In genomic region chr17:1709971-1710806, GRCh38 we compare ENCODE assay signal across 8 cellular contexts. TPM values are rescaled to one million over a fixed set of nuclear protein-coding genes. Genes with fewer than 3 reads are reported as not detected.
DNase-seq lines count a peak whose midpoint lies in the region; TF ChIP-seq lines count a peak whose summit lies in the region.

TLCD2 (minus strand) TSS chr17:1710377; CDS start chr17:1710242, 135 bp downstream.

- H3K4me3 Mint-ChIP-seq in MCF 10A (ENCODE audit: unreplicated experiment): peak within 1 kb of the TSS; percentile 68

- H3K27ac Mint-ChIP-seq in MCF 10A (ENCODE audit: low read depth, unreplicated experiment): peak within 1 kb of the TSS; percentile 16

- H3K27me3 Mint-ChIP-seq in MCF 10A (ENCODE audit: insufficient read depth, unreplicated experiment): no peaks in the 10 kb centered on the region

- no TSS peak for BruUV-seq in MCF 10A (replicated peaks; lab: Mats Ljungman, UMichigan)

- no peak within 1 kb of the TSS for H3K9ac ChIP-seq in MM.1S (ENCODE audit: low read length)

- H3K4me2 ChIP-seq in MM.1S (ENCODE audit: low read depth, low read length): no peak within 1 kb of the TSS

- H3K36me3 ChIP-seq in MM.1S (replicated peaks; ENCODE audit: insufficient read depth, low read length): no peaks in the 10 kb centered on the region

- H3K27me3 ChIP-seq in MM.1S (replicated peaks; ENCODE audit: insufficient read depth, low read length): peaks cover 17% of the 10 kb centered on the region

- H3K79me2 ChIP-seq in MM.1S (ENCODE audit: low read length): 0 out of 2 replicates have a peak, but pooled peaks cover 4% of the 10 kb centered on the region

- H3K36me3 Mint-ChIP-seq in MCF 10A (ENCODE audit: insufficient read depth, unreplicated experiment): peaks cover 27% of the 10 kb centered on the region

- peak within 1 kb of the TSS; percentile 50 to 84 (median 63) for H3K4me3 ChIP-seq in skin epidermis
- H3K4me3 ChIP-seq in MM.1S (ENCODE audit: low read length): no peak within 1 kb of the TSS

- H3K9me3 Mint-ChIP-seq in MCF 10A (ENCODE audit: unreplicated experiment): no peaks in the 10 kb centered on the region

- CTCF ChIA-PET in MCF 10A (lab: Yijun Ruan, JAX): no interaction called here

- no peaks in the 10 kb centered on the region for H3K4me1 ChIP-seq in MM.1S (ENCODE audit: low read length)

- DNase-seq in ELR (ENCODE audit: low read depth): peak; percentile 78
- DNase-seq in NCI-H2227 (lab: John Stamatoyannopoulos, UW; ENCODE audit: unreplicated experiment): peak; percentile 40
- DNase-seq in MCF 10A (ENCODE audit: unreplicated experiment): peak; percentile 67
- peak; percentile 75 for DNase-seq in iPS-NIHi7 (ENCODE audit: extremely low spot score)
- no peak for DNase-seq in NCI-H2029 (lab: John Stamatoyannopoulos, UW)
- DNase-seq in MM.1S: no peak
- no peak for DNase-seq in NOMO-1 (lab: John Stamatoyannopoulos, UW; ENCODE audit: unreplicated experiment in 2 of 2)

- no peaks in the 10 kb centered on the region for H4K20me1 ChIP-seq in MM.1S (ENCODE audit: insufficient read depth, low read length)

- H3K27ac ChIP-seq in skin epidermis (peak within 1 kb of the TSS; percentile 59 to 93 (median 85)), MM.1S (ENCODE audit: low read length) (no peak within 1 kb of the TSS)

- no peak for TF ChIP-seq CTCF in MCF 10A (IDR thresholded peaks at IDR 0.05; ENCODE audit: unreplicated experiment)
- TF ChIP-seq CTCF in MM.1S (IDR thresholded peaks at IDR 0.05; ENCODE audit: low read length): no peak

- no peaks in the 10 kb centered on the region for H3K9me3 ChIP-seq in MM.1S (replicated peaks; ENCODE audit: insufficient read depth, low read length)

- no peaks in the 10 kb centered on the region for H3F3A ChIP-seq in MM.1S (ENCODE audit: insufficient read depth, low read length)

- no peaks in the 10 kb centered on the region for H3K9me2 ChIP-seq in MM.1S (replicated peaks; ENCODE audit: insufficient read depth, low read length)

- intact Hi-C loops in MCF 10A (cut with micrococcal nuclease): loop anchor here (1.0 to 10.0 kb wide), 2 partner anchors 41 to 135 kb away; no protein-coding TSS in a partner anchor

- no peak within 1 kb of the TSS for H2AFZ ChIP-seq in MM.1S (ENCODE audit: low read length)

- POLR2A ChIA-PET in MCF 10A (lab: Yijun Ruan, JAX): interaction anchor here (0.5 to 2.9 kb wide), 2 partner anchors 26 to 77 kb away, joined by 3 to 23 read pairs; partner anchors contain the start of gene PRPF8

- H3K4me1 Mint-ChIP-seq in MCF 10A (ENCODE audit: insufficient read depth, unreplicated experiment): peaks cover 21% of the 10 kb centered on the region

RNA-seq across cellular contexts. Expression of gene TLCD2, which starts in this region (rescaled TPM):
- total RNA-seq in MCF 10A (2022): 2.5 and 4.0 TPM in 2 replicates

Comparison
In these comparisons a context has a peak if more than half of its experiments do, and no peak if none do; other contexts are left out.
1. DNase-seq: peak in ELR (single experiment), NCI-H2227 (single experiment), MCF 10A (single experiment) and iPS-NIHi7 (single experiment); none in NCI-H2029 (single experiment), MM.1S (single experiment) and NOMO-1 (0 of 2).